Comparison of ENCODE assay signal across 8 cellular contexts in genomic region chr17:62653002-62653830, GRCh38. TPM values are rescaled to one million over a fixed set of nuclear protein-coding genes. Genes with fewer than 3 reads are reported as not detected.
DNase-seq lines count a peak whose midpoint lies in the region; ATAC-seq and TF ChIP-seq lines count a peak whose summit lies in the region.

No MANE protein-coding gene starts in this region.

- no peak for TF ChIP-seq CTCF in LNCaP clone FGC (IDR thresholded peaks at IDR 0.05; ENCODE audit: control insufficient read depth, extremely low read depth, insufficient read depth)
- TF ChIP-seq CTCF in heart right ventricle (IDR thresholded peaks at IDR 0.05) = no peak
- TF ChIP-seq CTCF in progenitor cell of endocrine pancreas (IDR thresholded peaks at IDR 0.05; ENCODE audit: unreplicated experiment) = no peak

- peaks cover 19% of the 10 kb centered on the region for H3K36me3 ChIP-seq in SJSA1
- no peaks in the 10 kb centered on the region for H3K36me3 ChIP-seq in heart right ventricle
- H3K36me3 ChIP-seq in aorta (ENCODE audit: control insufficient read depth in 1 of 2, insufficient read depth in 2 of 2, low read length in 1 of 2) = no peaks in the 10 kb centered on the region

- H3K27me3 ChIP-seq in SJSA1 (replicated peaks) (no peaks in the 10 kb centered on the region), heart right ventricle (peaks cover 0 to 22% (median 0%) of the 10 kb centered on the region in 7 donors), aorta (ENCODE audit: control insufficient read depth in 1 of 2, insufficient read depth in 2 of 2, low read length in 1 of 2) (no peaks in the 10 kb centered on the region)

- peaks cover 16% of the 10 kb centered on the region for H3K27me3 Mint-ChIP-seq in progenitor cell of endocrine pancreas

- H3K36me3 Mint-ChIP-seq in progenitor cell of endocrine pancreas (ENCODE audit: insufficient read depth) = no peaks in the 10 kb centered on the region

- peak overlapping the region; percentile 74 for H3K4me3 Mint-ChIP-seq in progenitor cell of endocrine pancreas (ENCODE audit: low read depth)

- H3K9me3 Mint-ChIP-seq in progenitor cell of endocrine pancreas (ENCODE audit: low read depth) = no peaks in the 10 kb centered on the region

- DNase-seq in DMS79 treated with DMSO at 0.1 percent for 48 hours (lab: John Stamatoyannopoulos, UW) (peak; percentile 48), GOT3 (lab: John Stamatoyannopoulos, UW) (peak; percentile 15), LNCaP clone FGC (ENCODE audit: low read depth) (no peak), SJSA1 (ENCODE audit: low read depth in 1 of 2, low spot score in 2 of 2) (peak; percentile 86 to 94), heart right ventricle (peak; percentile 70 to 75), progenitor cell of endocrine pancreas (ENCODE audit: low spot score, unreplicated experiment) (no peak), aorta (peak; percentile 87 to 88)
- peak; percentile 89 for DNase-seq in activated naive CD4-positive, alpha-beta T cell treated with Interleukin-2 at 50 U/mL for 16 hours

- H3K4me3 ChIP-seq in LNCaP clone FGC (ENCODE audit: low read depth, low read length) = peak overlapping the region; percentile 29
- H3K4me3 ChIP-seq in SJSA1 = peak overlapping the region; percentile 32
- H3K4me3 ChIP-seq in heart right ventricle = peak overlapping the region; percentile 28 to 58 (median 51)
- peak overlapping the region; percentile 9 to 24 for H3K4me3 ChIP-seq in aorta (ENCODE audit: low read length in 2 of 2)

- H3K9me3 ChIP-seq in SJSA1 (replicated peaks) (no peaks in the 10 kb centered on the region), heart right ventricle (no peaks in the 10 kb centered on the region), aorta (ENCODE audit: control insufficient read depth, low read length) (no peaks in the 10 kb centered on the region)

- H3K4me1 ChIP-seq in SJSA1 (replicated peaks) (peaks cover 53% of the 10 kb centered on the region), heart right ventricle (peaks cover 11 to 51% (median 40%) of the 10 kb centered on the region in 9 donors), aorta (ENCODE audit: control insufficient read depth in 1 of 2, insufficient read depth in 2 of 2, low read length in 2 of 2) (no peaks in the 10 kb centered on the region)

- H3K27ac Mint-ChIP-seq in progenitor cell of endocrine pancreas = no peak overlapping the region

- 4 to 6% methylated on average over 30 of the region's 30 CpGs for WGBS in heart right ventricle, 2 donors
- WGBS in aorta, 2 donors = 2% methylated on average over 29 to 30 of the region's 30 CpGs

- peaks cover 13% of the 10 kb centered on the region for H3K4me1 Mint-ChIP-seq in progenitor cell of endocrine pancreas (ENCODE audit: low read depth)

- ATAC-seq in heart right ventricle = peak; percentile 41 to 63 (median 56)
- peak; percentile 72 for ATAC-seq in aorta (ENCODE audit: low FRiP score)

- H3K27ac ChIP-seq in SJSA1 (peak overlapping the region; percentile 88), heart right ventricle (peak overlapping the region in 9 of 10 donors; percentile 45 to 88 (median 80)), aorta (ENCODE audit: low read depth in 1 of 2, low read length in 2 of 2) (no peak overlapping the region)

- intact Hi-C loops in heart right ventricle (cut with DNase I) = no loop called here
- intact Hi-C loops in aorta (cut with DNase I) = loop anchor here in 1 of 2 donors (2.0 kb wide), 1 partner anchor 24 kb away; no protein-coding TSS in a partner anchor

RNA-seq across cellular contexts. Expression of gene MRC2, which starts 25.7 kb away (rescaled TPM):
- total RNA-seq in SJSA1 (2014; rRNA removed; shearing (Covaris generic)) = 202 and 254 TPM in 2 replicates
- total RNA-seq in heart right ventricle (10 to 100 TPM; 15.2 to 46.4 (median 21.4) TPM), progenitor cell of endocrine pancreas (4.9 and 6.3 TPM in 2 replicates), aorta (100 to 1,000 TPM in 1 of 2 donors, 10 to 100 TPM in 1; 93.8 to 232 TPM)
- polyA plus RNA-seq in heart right ventricle (10 to 100 TPM; 18.2 to 25.2 TPM), aorta (100 to 1,000 TPM in 1 of 2 donors, 10 to 100 TPM in 1; 15.3 to 149 TPM)

Comparison
In these comparisons a context has a peak if more than half of its experiments do, and no peak if none do; other contexts are left out.
1. DNase-seq: peak in DMS79 treated with DMSO at 0.1 percent for 48 hours (single experiment), GOT3 (single experiment), SJSA1 (2 of 2), activated naive CD4-positive, alpha-beta T cell treated with Interleukin-2 at 50 U/mL for 16 hours (single experiment), heart right ventricle (2 of 2) and aorta (2 of 2); none in LNCaP clone FGC (single experiment) and progenitor cell of endocrine pancreas (single experiment).
2. H3K27ac ChIP-seq: peak in SJSA1 (single experiment) and heart right ventricle (9 of 10); none in aorta (0 of 2).
3. Peak in every context shown above with its lines, with median percentiles within 50 percentile points of each other: H3K4me3 ChIP-seq.